In the genomic region with DNA sequence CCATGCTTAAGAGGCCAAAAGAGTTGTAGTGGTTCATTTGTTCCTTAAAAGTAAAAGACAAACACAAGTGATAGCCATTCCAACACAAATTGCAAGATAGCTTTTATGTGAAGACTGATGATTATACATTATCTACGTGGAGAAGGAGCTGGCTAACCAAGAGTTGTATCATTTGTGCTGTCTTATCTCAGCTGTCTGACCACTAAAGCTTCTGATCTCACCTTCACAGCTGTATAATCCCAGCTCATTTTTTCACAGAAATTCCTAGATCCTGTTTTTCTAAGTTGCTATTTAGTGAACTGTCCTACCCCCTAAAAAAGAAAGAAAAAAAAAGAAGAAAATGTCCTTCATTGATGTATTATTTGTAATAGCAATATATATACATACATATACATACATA, we compare ENCODE assay signal across 1 cellular context.
TF ChIP-seq lines count a peak whose summit lies in the region.

No MANE protein-coding gene starts in this region.

TF ChIP-seq in K562, 482 proteins besides CTCF, POLR2A, EP300 and RAD21 (continued from another document and continues in another):
- TF ChIP-seq, protein P1, sequence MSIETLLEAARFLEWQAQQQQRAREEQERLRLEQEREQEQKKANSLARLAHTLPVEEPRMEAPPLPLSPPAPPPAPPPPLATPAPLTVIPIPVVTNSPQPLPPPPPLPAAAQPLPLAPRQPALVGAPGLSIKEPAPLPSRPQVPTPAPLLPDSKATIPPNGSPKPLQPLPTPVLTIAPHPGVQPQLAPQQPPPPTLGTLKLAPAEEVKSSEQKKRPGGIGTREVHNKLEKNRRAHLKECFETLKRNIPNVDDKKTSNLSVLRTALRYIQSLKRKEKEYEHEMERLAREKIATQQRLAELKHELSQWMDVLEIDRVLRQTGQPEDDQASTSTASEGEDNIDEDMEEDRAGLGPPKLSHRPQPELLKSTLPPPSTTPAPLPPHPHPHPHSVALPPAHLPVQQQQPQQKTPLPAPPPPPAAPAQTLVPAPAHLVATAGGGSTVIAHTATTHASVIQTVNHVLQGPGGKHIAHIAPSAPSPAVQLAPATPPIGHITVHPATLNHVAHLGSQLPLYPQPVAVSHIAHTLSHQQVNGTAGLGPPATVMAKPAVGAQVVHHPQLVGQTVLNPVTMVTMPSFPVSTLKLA (conservative IDR thresholded peaks at IDR 0.05) = 0 out of 4 replicates have a peak, but pooled peaks of 1 of the 2 experiments have one; percentile 19
- TF ChIP-seq CHD2 (IDR thresholded peaks at IDR 0.05; ENCODE audit: low read depth, low read length) = no peak
- TF ChIP-seq FUS (optimal IDR thresholded peaks at IDR 0.05; ENCODE audit: low read depth, low read length) = no peak
- TF ChIP-seq ZNF668 (CRISPR knock-in tag; IDR thresholded peaks at IDR 0.05) = no peak
- TF ChIP-seq ZNF699 (CRISPR knock-in tag; IDR thresholded peaks at IDR 0.05; ENCODE audit: insufficient replicate concordance) = no peak
- no peak for TF ChIP-seq XRCC4 (IDR thresholded peaks at IDR 0.05; ENCODE audit: extremely low read depth, insufficient read depth, insufficient read length)
- TF ChIP-seq ZNF274 (IDR thresholded peaks at IDR 0.05; ENCODE audit: borderline replicate concordance, low read depth, low read length) = 0 out of 2 replicates have a peak, but pooled peaks have one; percentile 7
- TF ChIP-seq OTX1 (CRISPR knock-in tag; IDR thresholded peaks at IDR 0.05) = no peak
- peak; percentile 45; the same call in 1 of the 2 replicates for TF ChIP-seq HDAC2 (IDR thresholded peaks at IDR 0.05)
- TF ChIP-seq GATAD2B (IDR thresholded peaks at IDR 0.05; ENCODE audit: borderline replicate concordance) = peak; percentile 60; the same call in 1 of the 2 replicates
- peak; percentile 75 for TF ChIP-seq FOXM1 (IDR thresholded peaks at IDR 0.05; ENCODE audit: low read depth)
- TF ChIP-seq FOXM1 (CRISPR knock-in tag; IDR thresholded peaks at IDR 0.05; ENCODE audit: low read depth) = no peak
- no peak for TF ChIP-seq MTA1 (IDR thresholded peaks at IDR 0.05; ENCODE audit: borderline replicate concordance)
- TF ChIP-seq, protein P2, sequence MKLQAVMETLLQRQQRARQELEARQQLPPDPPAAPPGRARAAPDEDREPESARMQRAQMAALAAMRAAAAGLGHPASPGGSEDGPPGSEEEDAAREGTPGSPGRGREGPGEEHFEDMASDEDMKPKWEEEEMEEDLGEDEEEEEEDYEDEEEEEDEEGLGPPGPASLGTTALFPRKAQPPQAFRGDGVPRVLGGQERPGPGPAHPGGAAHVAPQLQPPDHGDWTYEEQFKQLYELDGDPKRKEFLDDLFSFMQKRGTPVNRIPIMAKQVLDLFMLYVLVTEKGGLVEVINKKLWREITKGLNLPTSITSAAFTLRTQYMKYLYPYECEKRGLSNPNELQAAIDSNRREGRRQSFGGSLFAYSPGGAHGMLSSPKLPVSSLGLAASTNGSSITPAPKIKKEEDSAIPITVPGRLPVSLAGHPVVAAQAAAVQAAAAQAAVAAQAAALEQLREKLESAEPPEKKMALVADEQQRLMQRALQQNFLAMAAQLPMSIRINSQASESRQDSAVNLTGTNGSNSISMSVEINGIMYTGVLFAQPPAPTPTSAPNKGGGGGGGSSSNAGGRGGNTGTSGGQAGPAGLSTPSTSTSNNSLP (IDR thresholded peaks at IDR 0.05; ENCODE audit: borderline replicate concordance, low read depth, low read length) = peak; percentile 83
- TF ChIP-seq EP400 (IDR thresholded peaks at IDR 0.05) = no peak; the same call in 1 of the 2 replicates
- TF ChIP-seq PTTG1 (tag; IDR thresholded peaks at IDR 0.05; ENCODE audit: low read depth) = no peak
- TF ChIP-seq SREBF1 (IDR thresholded peaks at IDR 0.05; ENCODE audit: borderline replicate concordance, low read depth, low read length) = no peak
- TF ChIP-seq, protein P3, sequence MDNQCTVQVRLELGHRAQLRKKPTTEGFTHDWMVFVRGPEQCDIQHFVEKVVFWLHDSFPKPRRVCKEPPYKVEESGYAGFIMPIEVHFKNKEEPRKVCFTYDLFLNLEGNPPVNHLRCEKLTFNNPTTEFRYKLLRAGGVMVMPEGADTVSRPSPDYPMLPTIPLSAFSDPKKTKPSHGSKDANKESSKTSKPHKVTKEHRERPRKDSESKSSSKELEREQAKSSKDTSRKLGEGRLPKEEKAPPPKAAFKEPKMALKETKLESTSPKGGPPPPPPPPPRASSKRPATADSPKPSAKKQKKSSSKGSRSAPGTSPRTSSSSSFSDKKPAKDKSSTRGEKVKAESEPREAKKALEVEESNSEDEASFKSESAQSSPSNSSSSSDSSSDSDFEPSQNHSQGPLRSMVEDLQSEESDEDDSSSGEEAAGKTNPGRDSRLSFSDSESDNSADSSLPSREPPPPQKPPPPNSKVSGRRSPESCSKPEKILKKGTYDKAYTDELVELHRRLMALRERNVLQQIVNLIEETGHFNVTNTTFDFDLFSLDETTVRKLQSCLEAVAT (IDR thresholded peaks at IDR 0.05) = 0 out of 4 replicates have a peak, but pooled peaks of 1 of the 2 experiments have one; percentile 41
- peak; percentile 90 for TF ChIP-seq SMARCA4 (IDR thresholded peaks at IDR 0.05)
- no peak for TF ChIP-seq ZNF354B (CRISPR knock-in tag; IDR thresholded peaks at IDR 0.05)
- no peak for TF ChIP-seq ZNF140 (CRISPR knock-in tag; IDR thresholded peaks at IDR 0.05)
- TF ChIP-seq, protein P4, sequence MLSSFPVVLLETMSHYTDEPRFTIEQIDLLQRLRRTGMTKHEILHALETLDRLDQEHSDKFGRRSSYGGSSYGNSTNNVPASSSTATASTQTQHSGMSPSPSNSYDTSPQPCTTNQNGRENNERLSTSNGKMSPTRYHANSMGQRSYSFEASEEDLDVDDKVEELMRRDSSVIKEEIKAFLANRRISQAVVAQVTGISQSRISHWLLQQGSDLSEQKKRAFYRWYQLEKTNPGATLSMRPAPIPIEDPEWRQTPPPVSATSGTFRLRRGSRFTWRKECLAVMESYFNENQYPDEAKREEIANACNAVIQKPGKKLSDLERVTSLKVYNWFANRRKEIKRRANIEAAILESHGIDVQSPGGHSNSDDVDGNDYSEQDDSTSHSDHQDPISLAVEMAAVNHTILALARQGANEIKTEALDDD (IDR thresholded peaks at IDR 0.05) = peak; percentile 33; the same call in 1 of the 2 replicates
- TF ChIP-seq CC2D1A (IDR thresholded peaks at IDR 0.05) = peak; percentile 64; the same call in 1 of the 2 replicates
- TF ChIP-seq SMARCB1 (IDR thresholded peaks at IDR 0.05; ENCODE audit: insufficient read length, low read depth) = peak; percentile 58
- no peak for TF ChIP-seq ZFP30 (CRISPR knock-in tag; IDR thresholded peaks at IDR 0.05; ENCODE audit: borderline replicate concordance)
- TF ChIP-seq, protein P5, sequence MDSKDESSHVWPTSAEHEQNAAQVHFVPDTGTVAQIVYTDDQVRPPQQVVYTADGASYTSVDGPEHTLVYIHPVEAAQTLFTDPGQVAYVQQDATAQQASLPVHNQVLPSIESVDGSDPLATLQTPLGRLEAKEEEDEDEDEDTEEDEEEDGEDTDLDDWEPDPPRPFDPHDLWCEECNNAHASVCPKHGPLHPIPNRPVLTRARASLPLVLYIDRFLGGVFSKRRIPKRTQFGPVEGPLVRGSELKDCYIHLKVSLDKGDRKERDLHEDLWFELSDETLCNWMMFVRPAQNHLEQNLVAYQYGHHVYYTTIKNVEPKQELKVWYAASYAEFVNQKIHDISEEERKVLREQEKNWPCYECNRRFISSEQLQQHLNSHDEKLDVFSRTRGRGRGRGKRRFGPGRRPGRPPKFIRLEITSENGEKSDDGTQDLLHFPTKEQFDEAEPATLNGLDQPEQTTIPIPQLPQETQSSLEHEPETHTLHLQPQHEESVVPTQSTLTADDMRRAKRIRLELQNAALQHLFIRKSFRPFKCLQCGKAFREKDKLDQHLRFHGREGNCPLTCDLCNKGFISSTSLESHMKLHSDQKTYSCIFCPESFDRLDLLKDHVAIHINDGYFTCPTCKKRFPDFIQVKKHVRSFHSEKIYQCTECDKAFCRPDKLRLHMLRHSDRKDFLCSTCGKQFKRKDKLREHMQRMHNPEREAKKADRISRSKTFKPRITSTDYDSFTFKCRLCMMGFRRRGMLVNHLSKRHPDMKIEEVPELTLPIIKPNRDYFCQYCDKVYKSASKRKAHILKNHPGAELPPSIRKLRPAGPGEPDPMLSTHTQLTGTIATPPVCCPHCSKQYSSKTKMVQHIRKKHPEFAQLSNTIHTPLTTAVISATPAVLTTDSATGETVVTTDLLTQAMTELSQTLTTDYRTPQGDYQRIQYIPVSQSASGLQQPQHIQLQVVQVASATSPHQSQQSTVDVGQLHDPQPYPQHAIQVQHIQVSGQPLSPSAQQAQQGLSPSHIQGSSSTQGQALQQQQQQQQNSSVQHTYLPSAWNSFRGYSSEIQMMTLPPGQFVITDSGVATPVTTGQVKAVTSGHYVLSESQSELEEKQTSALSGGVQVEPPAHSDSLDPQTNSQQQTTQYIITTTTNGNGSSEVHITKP (IDR thresholded peaks at IDR 0.05; ENCODE audit: partially characterized antibody) = no peak
- peak; percentile 33; the same call in 1 of the 2 replicates for TF ChIP-seq ATF7 (IDR thresholded peaks at IDR 0.05)
- TF ChIP-seq ESRRA (IDR thresholded peaks at IDR 0.05; ENCODE audit: borderline replicate concordance, low read depth) = peak; percentile 57; the same call in 1 of the 2 replicates
- TF ChIP-seq TEAD4 (IDR thresholded peaks at IDR 0.05; ENCODE audit: low read length) = peak; percentile 93
- TF ChIP-seq TEAD4 (CRISPR knock-in tag; IDR thresholded peaks at IDR 0.05; ENCODE audit: borderline replicate concordance) = no peak
- peak; percentile 80 for TF ChIP-seq KLF16 (IDR thresholded peaks at IDR 0.05)
- TF ChIP-seq TCF3 (CRISPR knock-in tag; IDR thresholded peaks at IDR 0.05) = peak; percentile 86
- TF ChIP-seq SMARCA5 (IDR thresholded peaks at IDR 0.05) = 0 out of 2 replicates have a peak, but pooled peaks have one; percentile 49
- peak; percentile 92 for TF ChIP-seq ZNF24 (IDR thresholded peaks at IDR 0.05)
- TF ChIP-seq, protein P6, sequence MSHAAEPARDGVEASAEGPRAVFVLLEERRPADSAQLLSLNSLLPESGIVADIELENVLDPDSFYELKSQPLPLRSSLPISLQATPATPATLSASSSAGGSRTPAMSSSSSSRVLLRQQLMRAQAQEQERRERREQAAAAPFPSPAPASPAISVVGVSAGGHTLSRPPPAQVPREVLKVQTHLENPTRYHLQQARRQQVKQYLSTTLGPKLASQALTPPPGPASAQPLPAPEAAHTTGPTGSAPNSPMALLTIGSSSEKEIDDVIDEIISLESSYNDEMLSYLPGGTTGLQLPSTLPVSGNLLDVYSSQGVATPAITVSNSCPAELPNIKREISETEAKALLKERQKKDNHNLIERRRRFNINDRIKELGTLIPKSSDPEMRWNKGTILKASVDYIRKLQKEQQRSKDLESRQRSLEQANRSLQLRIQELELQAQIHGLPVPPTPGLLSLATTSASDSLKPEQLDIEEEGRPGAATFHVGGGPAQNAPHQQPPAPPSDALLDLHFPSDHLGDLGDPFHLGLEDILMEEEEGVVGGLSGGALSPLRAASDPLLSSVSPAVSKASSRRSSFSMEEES (CRISPR knock-in tag; IDR thresholded peaks at IDR 0.05) = no peak
- peak; percentile 96 for TF ChIP-seq CCNT2 (IDR thresholded peaks at IDR 0.05; ENCODE audit: borderline replicate concordance, extremely low read depth, insufficient read length, low read depth, low read length)
- TF ChIP-seq STAT5A (IDR thresholded peaks at IDR 0.05; ENCODE audit: borderline replicate concordance, low read length) = peak; percentile 59; the same call in 1 of the 2 replicates
- TF ChIP-seq, protein P7, sequence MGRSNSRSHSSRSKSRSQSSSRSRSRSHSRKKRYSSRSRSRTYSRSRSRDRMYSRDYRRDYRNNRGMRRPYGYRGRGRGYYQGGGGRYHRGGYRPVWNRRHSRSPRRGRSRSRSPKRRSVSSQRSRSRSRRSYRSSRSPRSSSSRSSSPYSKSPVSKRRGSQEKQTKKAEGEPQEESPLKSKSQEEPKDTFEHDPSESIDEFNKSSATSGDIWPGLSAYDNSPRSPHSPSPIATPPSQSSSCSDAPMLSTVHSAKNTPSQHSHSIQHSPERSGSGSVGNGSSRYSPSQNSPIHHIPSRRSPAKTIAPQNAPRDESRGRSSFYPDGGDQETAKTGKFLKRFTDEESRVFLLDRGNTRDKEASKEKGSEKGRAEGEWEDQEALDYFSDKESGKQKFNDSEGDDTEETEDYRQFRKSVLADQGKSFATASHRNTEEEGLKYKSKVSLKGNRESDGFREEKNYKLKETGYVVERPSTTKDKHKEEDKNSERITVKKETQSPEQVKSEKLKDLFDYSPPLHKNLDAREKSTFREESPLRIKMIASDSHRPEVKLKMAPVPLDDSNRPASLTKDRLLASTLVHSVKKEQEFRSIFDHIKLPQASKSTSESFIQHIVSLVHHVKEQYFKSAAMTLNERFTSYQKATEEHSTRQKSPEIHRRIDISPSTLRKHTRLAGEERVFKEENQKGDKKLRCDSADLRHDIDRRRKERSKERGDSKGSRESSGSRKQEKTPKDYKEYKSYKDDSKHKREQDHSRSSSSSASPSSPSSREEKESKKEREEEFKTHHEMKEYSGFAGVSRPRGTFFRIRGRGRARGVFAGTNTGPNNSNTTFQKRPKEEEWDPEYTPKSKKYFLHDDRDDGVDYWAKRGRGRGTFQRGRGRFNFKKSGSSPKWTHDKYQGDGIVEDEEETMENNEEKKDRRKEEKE (IDR thresholded peaks at IDR 0.05; ENCODE audit: borderline replicate concordance in 1 of 2, control insufficient read depth in 1 of 2, low read depth in 2 of 2, low read length in 1 of 2) = no peak
- TF ChIP-seq TRIM24 (IDR thresholded peaks at IDR 0.05) = peak in 1 of 2 experiments; percentile 65; a peak in 2 of 4 replicates
- TF ChIP-seq MECOM (CRISPR knock-in tag; IDR thresholded peaks at IDR 0.05) = no peak
- TF ChIP-seq ZNF165 (CRISPR knock-in tag; IDR thresholded peaks at IDR 0.05; ENCODE audit: borderline replicate concordance) = no peak
- TF ChIP-seq, protein P8, sequence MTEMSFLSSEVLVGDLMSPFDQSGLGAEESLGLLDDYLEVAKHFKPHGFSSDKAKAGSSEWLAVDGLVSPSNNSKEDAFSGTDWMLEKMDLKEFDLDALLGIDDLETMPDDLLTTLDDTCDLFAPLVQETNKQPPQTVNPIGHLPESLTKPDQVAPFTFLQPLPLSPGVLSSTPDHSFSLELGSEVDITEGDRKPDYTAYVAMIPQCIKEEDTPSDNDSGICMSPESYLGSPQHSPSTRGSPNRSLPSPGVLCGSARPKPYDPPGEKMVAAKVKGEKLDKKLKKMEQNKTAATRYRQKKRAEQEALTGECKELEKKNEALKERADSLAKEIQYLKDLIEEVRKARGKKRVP (CRISPR knock-in tag; IDR thresholded peaks at IDR 0.05) = no peak
- no peak for TF ChIP-seq HNRNPK (IDR thresholded peaks at IDR 0.05; ENCODE audit: low read depth, low read length, poor library complexity, severe bottlenecking)
- TF ChIP-seq ZEB2 (IDR thresholded peaks at IDR 0.05) = peak; percentile 79
- TF ChIP-seq, protein P9, sequence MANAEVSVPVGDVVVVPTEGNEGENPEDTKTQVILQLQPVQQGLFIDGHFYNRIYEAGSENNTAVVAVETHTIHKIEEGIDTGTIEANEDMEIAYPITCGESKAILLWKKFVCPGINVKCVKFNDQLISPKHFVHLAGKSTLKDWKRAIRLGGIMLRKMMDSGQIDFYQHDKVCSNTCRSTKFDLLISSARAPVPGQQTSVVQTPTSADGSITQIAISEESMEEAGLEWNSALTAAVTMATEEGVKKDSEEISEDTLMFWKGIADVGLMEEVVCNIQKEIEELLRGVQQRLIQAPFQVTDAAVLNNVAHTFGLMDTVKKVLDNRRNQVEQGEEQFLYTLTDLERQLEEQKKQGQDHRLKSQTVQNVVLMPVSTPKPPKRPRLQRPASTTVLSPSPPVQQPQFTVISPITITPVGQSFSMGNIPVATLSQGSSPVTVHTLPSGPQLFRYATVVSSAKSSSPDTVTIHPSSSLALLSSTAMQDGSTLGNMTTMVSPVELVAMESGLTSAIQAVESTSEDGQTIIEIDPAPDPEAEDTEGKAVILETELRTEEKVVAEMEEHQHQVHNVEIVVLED (CRISPR knock-in tag; IDR thresholded peaks at IDR 0.05) = no peak
- TF ChIP-seq HDAC3 (IDR thresholded peaks at IDR 0.05; ENCODE audit: borderline replicate concordance, partially characterized antibody) = peak; percentile 65
- no peak for TF ChIP-seq ZNF143 (CRISPR knock-in tag; IDR thresholded peaks at IDR 0.05)
- no peak for TF ChIP-seq BDP1 (IDR thresholded peaks at IDR 0.05; ENCODE audit: insufficient read depth, insufficient read length)
